8 cellular contexts compared by ENCODE assay signal in genomic region chr1:65792671-65793358, GRCh38. TPM values are rescaled to one million over a fixed set of nuclear protein-coding genes. Genes with fewer than 3 reads are reported as not detected.
DNase-seq lines count a peak whose midpoint lies in the region; ATAC-seq and TF ChIP-seq lines count a peak whose summit lies in the region.

Gene PDE4B (plus strand): TSS chr1:65792895.

- peaks cover 0 to 4% (median 3%) of the 10 kb centered on the region in 3 donors for H3K4me1 Mint-ChIP-seq in CD8-positive, alpha-beta memory T cell

- H3K27me3 Mint-ChIP-seq in CD8-positive, alpha-beta memory T cell: peaks cover 18 to 45% of the 10 kb centered on the region in 2 donors

- H3K36me3 Mint-ChIP-seq in CD8-positive, alpha-beta memory T cell: no peaks in the 10 kb centered on the region

- POLR2A ChIA-PET in CD8-positive, alpha-beta memory T cell (lab: Charles Lee): no interaction called here

- H3K9me3 Mint-ChIP-seq in CD8-positive, alpha-beta memory T cell: peaks cover 0 to 18% (median 14%) of the 10 kb centered on the region in 5 donors

- no peak within 1 kb of the TSS for H3K27ac ChIP-seq in CD8-positive, alpha-beta memory T cell (ENCODE audit: low read depth, low read length)
- H3K27ac ChIP-seq in brain microvascular endothelial cell: no peak within 1 kb of the TSS
- no peak within 1 kb of the TSS for H3K27ac ChIP-seq in thyroid gland

- H3K36me3 ChIP-seq in CD8-positive, alpha-beta memory T cell (ENCODE audit: insufficient read depth, low read length): no peaks in the 10 kb centered on the region
- H3K36me3 ChIP-seq in brain microvascular endothelial cell (replicated peaks) (no peaks in the 10 kb centered on the region), thyroid gland (no peaks in the 10 kb centered on the region)

- WGBS in thyroid gland, 2 donors: 0% methylated on average over 9 to 20 of the region's 67 CpGs

- in situ Hi-C loops in brain microvascular endothelial cell (cut with HindIII; ENCODE audit: low pct_ligation_motif_present, low sequenced_read_pairs): no loop called here

- no peak for TF ChIP-seq CTCF in brain microvascular endothelial cell (IDR thresholded peaks at IDR 0.05; ENCODE audit: low read depth, low read length, missing control alignments)
- TF ChIP-seq CTCF in thyroid gland (IDR thresholded peaks at IDR 0.05): no peak

- CTCF ChIA-PET in CD8-positive, alpha-beta memory T cell (lab: Charles Lee): no interaction called here

- H3K4me3 Mint-ChIP-seq in CD8-positive, alpha-beta memory T cell: no peak within 1 kb of the TSS

- intact Hi-C loops in thyroid gland (cut with DNase I): no loop called here

- DNase-seq in CD8-positive, alpha-beta memory T cell: no peak
- DNase-seq in HuH-7.5 (ENCODE audit: low spot score) (peak; percentile 35), brain microvascular endothelial cell (peak; percentile 3), left kidney (ENCODE audit: low read depth, low spot score) (peak; percentile 82), thyroid gland (no peak), NCI-H1048 (lab: John Stamatoyannopoulos, UW) (no peak)
- DNase-seq in stimulated activated CD4-positive, alpha-beta T cell treated with anti-CD3 and anti-CD28 coated beads, Interleukin-15, amount 100 ng/mL, for 24 hours: no peak

- no peak within 1 kb of the TSS for H3K4me3 ChIP-seq in CD8-positive, alpha-beta memory T cell (ENCODE audit: low read length)
- H3K4me3 ChIP-seq in brain microvascular endothelial cell (ENCODE audit: low read depth, low read length) (peak within 1 kb of the TSS; percentile 53), thyroid gland (replicated peaks in 1 of 3) (no peak within 1 kb of the TSS)

- no peaks in the 10 kb centered on the region for H3K9me3 ChIP-seq in CD8-positive, alpha-beta memory T cell (ENCODE audit: low read length)
- H3K9me3 ChIP-seq in thyroid gland: no peaks in the 10 kb centered on the region

- no peak for TF ChIP-seq POLR2A in thyroid gland (IDR thresholded peaks at IDR 0.05)

- peak within 1 kb of the TSS in 1 of 8 donors; percentile 3 for H3K27ac Mint-ChIP-seq in CD8-positive, alpha-beta memory T cell

- H3K4me1 ChIP-seq in CD8-positive, alpha-beta memory T cell (ENCODE audit: insufficient read depth, low read length): no peaks in the 10 kb centered on the region
- no peaks in the 10 kb centered on the region for H3K4me1 ChIP-seq in thyroid gland

- no peak for ATAC-seq in HG03571 (IDR thresholded peaks at IDR 0.05; ENCODE audit: unreplicated experiment)

- H3K27me3 ChIP-seq in CD8-positive, alpha-beta memory T cell (ENCODE audit: insufficient read depth, low read length, poor library complexity, severe bottlenecking): no peaks in the 10 kb centered on the region
- H3K27me3 ChIP-seq in brain microvascular endothelial cell (replicated peaks) (peaks cover 22% of the 10 kb centered on the region), thyroid gland (no peaks in the 10 kb centered on the region)

RNA-seq across cellular contexts. Expression of gene PDE4B, which starts in this region (rescaled TPM):
- total RNA-seq in CD8-positive, alpha-beta memory T cell: 10 to 100 TPM; 29.7 to 34.5 TPM
- polyA plus RNA-seq in CD8-positive, alpha-beta memory T cell: 31.4 TPM
- 10 to 100 TPM in 3 of 4 donors, 1 to 10 TPM in 1; 9.6 to 21.3 (median 15.0) TPM for total RNA-seq in thyroid gland

Comparison
In these comparisons a context has a peak if more than half of its experiments do, and no peak if none do; other contexts are left out.
1. DNase-seq: peak in HuH-7.5 (single experiment), brain microvascular endothelial cell (single experiment) and left kidney (single experiment); none in CD8-positive, alpha-beta memory T cell (0 of 5), thyroid gland (0 of 2), stimulated activated CD4-positive, alpha-beta T cell treated with anti-CD3 and anti-CD28 coated beads, Interleukin-15, amount 100 ng/mL, for 24 hours (single experiment) and NCI-H1048 (single experiment).